ENCODE assay signal across 27 cellular contexts in genomic region chr5:137842296-137842695, GRCh38. TPM values are rescaled to one million over a fixed set of nuclear protein-coding genes. Genes with fewer than 3 reads are reported as not detected.
"Had no signal": no experiment of that assay in that cellular context is flagged by ENCODE, and none has a peak within 500 bp of the region (broad histone marks: within the 10 kb centered on the region; RNA-seq: fewer than 3 reads in every experiment).

No MANE protein-coding gene starts in this region.

- H3K27ac ChIP-seq: cardiac muscle cell, sigmoid colon, thoracic aorta, WERI-Rb-1 had no signal

- H3K27me3 Mint-ChIP-seq: activated naive CD8-positive, alpha-beta T cell treated with anti-CD3 and anti-CD28 coated beads, Interleukin-2, amount 50 U/mL, for 24 hours; type B pancreatic cell had no signal

- H3K9me3 ChIP-seq: sigmoid colon, thoracic aorta had no signal

- ATAC-seq: activated CD8-positive, alpha-beta T cell treated with anti-CD3 and anti-CD28 coated beads, Interleukin-2, amount 10 ng/mL, durations not matched to agents 7 days and 5 days; activated naive CD8-positive, alpha-beta T cell treated with anti-CD3 and anti-CD28 coated beads, Interleukin-2, amount 50 U/mL, for 24 hours; left cardiac atrium; T-cell had no signal

- H3K36me3 Mint-ChIP-seq: type B pancreatic cell had no signal

- H3K4me3 Mint-ChIP-seq: activated CD8-positive, alpha-beta T cell treated with anti-CD3 and anti-CD28 coated beads, Interleukin-2, amount 10 ng/mL, durations not matched to agents 7 days and 5 days; activated naive CD8-positive, alpha-beta T cell treated with anti-CD3 and anti-CD28 coated beads, Interleukin-2, amount 50 U/mL, for 24 hours; activated T-helper 1 cell treated with anti-CD3 and anti-CD28 coated beads, Interleukin-12 subunit alpha, Interleukin-12 subunit beta, Interleukin-2, Interleukin-4 antibody, amounts not matched to agents 30 ng/mL and 10 ng/mL and 1 ng/mL, durations not matched to agents 14 hours and 24 hours and 36 hours; nephron progenitor cell; T-cell; T-helper 2 cell treated with Interferon-gamma antibody and Interleukin-4, amounts not matched to agents 5 μg/mL and 100 μg/mL, for 36 hours; type B pancreatic cell had no signal

- H3K4me3 ChIP-seq: cardiac muscle cell, sigmoid colon, thoracic aorta had no signal

- H3K9me3 Mint-ChIP-seq: activated naive CD8-positive, alpha-beta T cell treated with anti-CD3 and anti-CD28 coated beads, Interleukin-2, amount 50 U/mL, for 24 hours; activated T-helper 1 cell treated with anti-CD3 and anti-CD28 coated beads, Interleukin-12 subunit alpha, Interleukin-12 subunit beta, Interleukin-2, Interleukin-4 antibody, amounts not matched to agents 30 ng/mL and 10 ng/mL and 1 ng/mL, durations not matched to agents 14 hours and 24 hours and 36 hours; nephron progenitor cell; T-cell; T-helper 2 cell treated with Interferon-gamma antibody and Interleukin-4, amounts not matched to agents 5 μg/mL and 100 μg/mL, for 36 hours; type B pancreatic cell had no signal

- H3K4me1 Mint-ChIP-seq: activated naive CD8-positive, alpha-beta T cell treated with anti-CD3 and anti-CD28 coated beads, Interleukin-2, amount 50 U/mL, for 24 hours had no signal

- H3K36me3 ChIP-seq: cardiac muscle cell, sigmoid colon, thoracic aorta, WERI-Rb-1 had no signal

- H3K27me3 ChIP-seq: cardiac muscle cell, sigmoid colon had no signal

- H3K27ac Mint-ChIP-seq: activated CD8-positive, alpha-beta T cell treated with anti-CD3 and anti-CD28 coated beads, Interleukin-2, amount 10 ng/mL, durations not matched to agents 7 days and 5 days; activated naive CD8-positive, alpha-beta T cell treated with anti-CD3 and anti-CD28 coated beads, Interleukin-2, amount 50 U/mL, for 24 hours; activated T-helper 1 cell treated with anti-CD3 and anti-CD28 coated beads, Interleukin-12 subunit alpha, Interleukin-12 subunit beta, Interleukin-2, Interleukin-4 antibody, amounts not matched to agents 30 ng/mL and 10 ng/mL and 1 ng/mL, durations not matched to agents 14 hours and 24 hours and 36 hours; nephron progenitor cell; T-cell; T-helper 2 cell treated with Interferon-gamma antibody and Interleukin-4, amounts not matched to agents 5 μg/mL and 100 μg/mL, for 36 hours; type B pancreatic cell had no signal

- DNase-seq: activated CD4-positive, alpha-beta T cell treated with anti-CD3 and anti-CD28 coated beads, Interleukin-2, amount 50 U/mL, for 1 hour; activated CD4-positive, CD25-positive, alpha-beta regulatory T cell treated with anti-CD3 and anti-CD28 coated beads, Interleukin-2, amount 50 U/mL, for 72 hours; activated CD8-positive, alpha-beta T cell treated with anti-CD3 and anti-CD28 coated beads, Interleukin-2, amount 10 ng/mL, durations not matched to agents 7 days and 5 days; activated gamma-delta T cell; activated naive CD4-positive, alpha-beta T cell treated with anti-CD3 and anti-CD28 coated beads, Interleukin-2, amount 50 U/mL, for 16 hours; activated naive CD8-positive, alpha-beta T cell treated with anti-CD3 and anti-CD28 coated beads, Interleukin-2, amount 50 U/mL, for 24 hours; dermis blood vessel endothelial cell; effector CD8-positive, alpha-beta T cell; foreskin melanocyte; islet precursor cell; left cardiac atrium; mesenchymal stem cell; nephron progenitor cell; sigmoid colon; stimulated activated CD4-positive, alpha-beta T cell treated with anti-CD3 and anti-CD28 coated beads, Interleukin-2, amount 100 ng/mL, for 48 hours; stimulated activated CD8-positive, alpha-beta memory T cell treated with anti-CD3 and anti-CD28 coated beads, Interleukin-4, amount 100 ng/mL, for 48 hours; stimulated activated naive CD4-positive, alpha-beta T cell treated with Interleukin-2 at 50 U/mL for 16 hours; T-cell; WERI-Rb-1 had no signal

RNA-seq across cellular contexts. Expression of gene MYOT, which starts 25.4 kb away (rescaled TPM):
- total RNA-seq: activated CD8-positive, alpha-beta T cell treated with anti-CD3 and anti-CD28 coated beads, Interleukin-2, amount 10 ng/mL, durations not matched to agents 7 days and 5 days; activated T-helper 1 cell treated with anti-CD3 and anti-CD28 coated beads, Interleukin-12 subunit alpha, Interleukin-12 subunit beta, Interleukin-2, Interleukin-4 antibody, amounts not matched to agents 30 ng/mL and 10 ng/mL and 1 ng/mL, durations not matched to agents 14 hours and 24 hours and 36 hours; cardiac muscle cell; dermis blood vessel endothelial cell; mononuclear cell; T-cell had no signal
- polyA plus RNA-seq: cardiac muscle cell had no signal

RNA-seq across cellular contexts. Expression of gene PKD2L2, which starts 47.0 kb away (rescaled TPM):
- total RNA-seq: activated CD8-positive, alpha-beta T cell treated with anti-CD3 and anti-CD28 coated beads, Interleukin-2, amount 10 ng/mL, durations not matched to agents 7 days and 5 days; activated T-helper 1 cell treated with anti-CD3 and anti-CD28 coated beads, Interleukin-12 subunit alpha, Interleukin-12 subunit beta, Interleukin-2, Interleukin-4 antibody, amounts not matched to agents 30 ng/mL and 10 ng/mL and 1 ng/mL, durations not matched to agents 14 hours and 24 hours and 36 hours; cardiac muscle cell; lower leg skin; mononuclear cell; myocyte; T-cell; thoracic aorta had no signal
- polyA plus RNA-seq: cardiac muscle cell had no signal
